In the genomic region with DNA sequence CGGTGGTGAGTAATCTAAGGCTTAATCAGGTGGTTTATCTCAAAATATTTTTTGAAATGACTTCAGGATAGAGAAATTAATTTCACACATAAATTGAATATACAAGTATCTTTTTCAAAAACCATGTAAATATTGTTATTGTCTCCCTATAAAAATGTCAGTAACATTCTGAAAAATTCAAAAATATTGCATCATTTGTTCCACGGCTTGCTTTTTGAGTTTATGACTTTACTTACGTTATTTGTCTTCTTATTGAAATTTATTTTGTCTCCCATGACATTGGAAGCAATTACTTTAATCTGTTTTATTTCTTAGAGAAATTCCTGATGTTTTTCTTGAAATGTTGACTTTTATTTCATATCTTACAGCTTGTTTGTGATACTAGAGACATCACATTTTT, we compare ENCODE assay signal across 22 cellular contexts. TPM values are rescaled to one million over a fixed set of nuclear protein-coding genes. Genes with fewer than 3 reads are reported as not detected.
DNase-seq lines count a peak whose midpoint lies in the region; ATAC-seq, FAIRE-seq and TF ChIP-seq lines count a peak whose summit lies in the region.
"Had no signal": no experiment of that assay in that cellular context is flagged by ENCODE, and none has a peak within 500 bp of the region (broad histone marks: within the 10 kb centered on the region; RNA-seq: fewer than 3 reads in every experiment).

No MANE protein-coding gene starts in this region.

- no peak overlapping the region for H3K4me2 ChIP-seq in K562 (ENCODE audit: insufficient read depth, low read length)
- H3K4me2 ChIP-seq: BLaER1, GM23338 had no signal

- no peak for DNase-seq in K562 (ENCODE audit: extremely low read depth in 1 of 4, low spot score in 3 of 4)
- peak; percentile 76 for DNase-seq in fibroblast of villous mesenchyme (ENCODE audit: low read depth)
- peak; percentile 2 for DNase-seq in left kidney (ENCODE audit: low read depth, low spot score)
- no peak for DNase-seq in osteocyte (ENCODE audit: extremely low spot score, unreplicated experiment)
- DNase-seq in 8988T, result no peak
- no peak for DNase-seq in DMS153 treated with DMSO at 0.1 percent for 48 hours (lab: John Stamatoyannopoulos, UW; ENCODE audit: unreplicated experiment)
- DNase-seq in GM19240 (ENCODE audit: insufficient read length, low spot score), result no peak
- DNase-seq: Caco-2; CD4-positive, CD25-positive, alpha-beta regulatory T cell; CD8-positive, alpha-beta T cell; DMS153; DMS79; EL; GDM1; H9 had no signal

- TF ChIP-seq CTCF in K562 (IDR thresholded peaks at IDR 0.05 in 2 of 3, conservative IDR thresholded peaks at IDR 0.05 in 1 of 3; ENCODE audit: insufficient read depth in 2 of 3, low read depth in 1 of 3, low read length in 3 of 3), result no peak
- TF ChIP-seq CTCF in fibroblast of villous mesenchyme (IDR thresholded peaks at IDR 0.05; ENCODE audit: insufficient read depth, low read depth, low read length), result no peak
- TF ChIP-seq CTCF in osteocyte (IDR thresholded peaks at IDR 0.05), result no peak

- no peaks in the 10 kb centered on the region for H3K27me3 Mint-ChIP-seq in osteocyte (ENCODE audit: unreplicated experiment)
- H3K27me3 Mint-ChIP-seq: B cell had no signal

- TF ChIP-seq RAD21 in K562 (CRISPR knock-in tag; conservative IDR thresholded peaks at IDR 0.05 in 1 of 2, IDR thresholded peaks at IDR 0.05 in 1 of 2), result no peak

- no peaks in the 10 kb centered on the region for H3K9me3 Mint-ChIP-seq in osteocyte (ENCODE audit: unreplicated experiment)
- H3K9me3 Mint-ChIP-seq: CD8-positive, alpha-beta T cell; H9 had no signal

- TF ChIP-seq POLR2A in K562 (conservative IDR thresholded peaks at IDR 0.05), result no peak

- no peak for TF ChIP-seq EP300 in K562 (IDR thresholded peaks at IDR 0.05; ENCODE audit: low read length)

- CTCF ChIA-PET in K562 (lab: Yijun Ruan, JAX; ENCODE audit: low intra/inter-chr PET ratio), result no interaction called here

- no peaks in the 10 kb centered on the region for H3K27me3 ChIP-seq in K562 (ENCODE audit: control insufficient read depth in 2 of 2, insufficient read depth in 2 of 2, low read length in 2 of 2)
- H3K27me3 ChIP-seq: BLaER1 had no signal

- POLR2A ChIA-PET in K562 (lab: Yijun Ruan, JAX), result no interaction called here

- BruUV-seq in K562 (replicated peaks; lab: Mats Ljungman, UMichigan), result no TSS peak

- FAIRE-seq in K562 (lab: Jason Lieb, UNC), result no peak
- FAIRE-seq: GM12878, GM19239 had no signal

- H3K4me1 Mint-ChIP-seq in osteocyte (ENCODE audit: unreplicated experiment), result peaks cover 12% of the 10 kb centered on the region
- H3K4me1 Mint-ChIP-seq: B cell; CD4-positive, CD25-positive, alpha-beta regulatory T cell had no signal

- ATAC-seq in K562, result no peak
- ATAC-seq: CD8-positive, alpha-beta T cell; GM12878; GM23338; HCT116 had no signal

- in situ Hi-C loops in K562 (cut with MboI), result no loop called here

- no peak overlapping the region for H3K4me3 Mint-ChIP-seq in osteocyte (ENCODE audit: unreplicated experiment)
- H3K4me3 Mint-ChIP-seq: B cell; CD4-positive, CD25-positive, alpha-beta regulatory T cell; CD8-positive, alpha-beta T cell; GM23338; H9 had no signal

- H3K9ac ChIP-seq in K562 (ENCODE audit: insufficient read depth in 1 of 2, low read depth in 2 of 2, low read length in 2 of 2), result no peak overlapping the region
- H3K9ac ChIP-seq: BLaER1 had no signal

- H3K36me3 Mint-ChIP-seq in osteocyte (ENCODE audit: unreplicated experiment), result no peaks in the 10 kb centered on the region
- H3K36me3 Mint-ChIP-seq: CD4-positive, CD25-positive, alpha-beta regulatory T cell; CD8-positive, alpha-beta T cell had no signal

- no peak overlapping the region for H2AFZ ChIP-seq in K562 (ENCODE audit: low read depth, low read length)
- H2AFZ ChIP-seq: GM23338 had no signal

- H4K20me1 ChIP-seq in K562 (replicated peaks; ENCODE audit: control insufficient read depth, insufficient read depth, low read length), result no peaks in the 10 kb centered on the region
- H4K20me1 ChIP-seq: BLaER1 had no signal

- no peaks in the 10 kb centered on the region for H3K36me3 ChIP-seq in K562 (ENCODE audit: control insufficient read depth, insufficient read depth, low read length)
- H3K36me3 ChIP-seq: BLaER1 had no signal

- no peaks in the 10 kb centered on the region for H3K4me1 ChIP-seq in K562 (replicated peaks in 1 of 2; ENCODE audit: control insufficient read depth in 2 of 2, insufficient read depth in 2 of 2, low read length in 2 of 2)
- H3K4me1 ChIP-seq: BLaER1 had no signal

- no peak overlapping the region for H3K4me3 ChIP-seq in K562
- no peak overlapping the region for H3K4me3 ChIP-seq in fibroblast of villous mesenchyme (ENCODE audit: low read depth, low read length)
- H3K4me3 ChIP-seq: BLaER1, GM12878, GM23338 had no signal

- 72% methylated on average over 3 of the region's 3 CpGs for WGBS in K562 (ENCODE audit: insufficient coverage, low coverage, missing lambda C conversion rate)

- no peaks in the 10 kb centered on the region for H3K9me1 ChIP-seq in K562 (ENCODE audit: control insufficient read depth, insufficient read depth, low read length)

- intact Hi-C loops in K562 (cut with micrococcal nuclease), result no loop called here

- H3K27ac Mint-ChIP-seq in osteocyte (ENCODE audit: unreplicated experiment), result no peak overlapping the region
- H3K27ac Mint-ChIP-seq: B cell; CD4-positive, CD25-positive, alpha-beta regulatory T cell; CD8-positive, alpha-beta T cell; GM23338; H9 had no signal

- H3K27ac ChIP-seq in K562 (ENCODE audit: extremely low read depth, low read depth, low read length), result no peak overlapping the region
- H3K27ac ChIP-seq: BLaER1, C4-2B had no signal

- no peaks in the 10 kb centered on the region for H3K9me3 ChIP-seq in K562 (replicated peaks; ENCODE audit: control insufficient read depth, insufficient read depth, low read depth, low read length)
- H3K9me3 ChIP-seq: BLaER1, Caco-2 had no signal

- no peaks in the 10 kb centered on the region for H3K79me2 ChIP-seq in K562 (ENCODE audit: control insufficient read depth, insufficient read depth, low read length)

TF ChIP-seq in K562, 482 proteins besides CTCF, POLR2A, EP300 and RAD21:
- TF ChIP-seq, protein P1, sequence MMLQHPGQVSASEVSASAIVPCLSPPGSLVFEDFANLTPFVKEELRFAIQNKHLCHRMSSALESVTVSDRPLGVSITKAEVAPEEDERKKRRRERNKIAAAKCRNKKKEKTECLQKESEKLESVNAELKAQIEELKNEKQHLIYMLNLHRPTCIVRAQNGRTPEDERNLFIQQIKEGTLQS (IDR thresholded peaks at IDR 0.05), result peak; percentile 51; the same call in 1 of the 2 replicates
- TF ChIP-seq, protein P1 (CRISPR knock-in tag; conservative IDR thresholded peaks at IDR 0.05), result no peak
- no peak for TF ChIP-seq LCOR (CRISPR knock-in tag; IDR thresholded peaks at IDR 0.05)
- no peak for TF ChIP-seq CEBPG (CRISPR knock-in tag; IDR thresholded peaks at IDR 0.05)
- peak; percentile 25 to 58; a peak in 2 of 4 replicates for TF ChIP-seq CEBPG (tag; conservative IDR thresholded peaks at IDR 0.05 in 1 of 2, IDR thresholded peaks at IDR 0.05 in 1 of 2)
- no peak for TF ChIP-seq PRDM10 (IDR thresholded peaks at IDR 0.05; ENCODE audit: partially characterized antibody)
TF ChIP-seq in K562: peak in this region for 2.

RNA-seq across cellular contexts. Expression of gene P2RY1, which starts 56.9 kb away (rescaled TPM):
- 18.7 and 47.0 TPM in 2 replicates for total RNA-seq in K562 (2011; cell fraction: chromatin; rRNA removed; ENCODE audit: low replicate concordance)
- 20.0 and 27.2 TPM in 2 replicates for total RNA-seq in K562 (2011; cell fraction: nucleolus; rRNA removed)
- total RNA-seq in K562 (2011; cell fraction: nucleoplasm; rRNA removed), result 30.1 and 34.5 TPM in 2 replicates
- 21.4 and 21.9 TPM in 2 replicates for total RNA-seq in K562 (2014; rRNA removed)
- 27.9 and 30.3 TPM in 2 replicates for total RNA-seq in K562 (2014; rRNA removed; fragmentation: Illumina TruSeq; extraction: Trizol)
- 17.5 and 18.1 TPM in 2 replicates for total RNA-seq in K562 (2015; rRNA removed; fragmentation: Illumina TruSeq; extraction: Trizol)
- total RNA-seq in K562 (2021), result 23.1 and 24.3 TPM in 2 replicates
- polyA plus RNA-seq in K562 (2011; rRNA removed), result 17.0 and 20.4 TPM in 2 replicates
- 9.4 and 13.7 TPM in 2 replicates for polyA plus RNA-seq in K562 (2011; cell fraction: cytosol; rRNA removed)
- polyA plus RNA-seq in K562 (2011; cell fraction: nucleus; rRNA removed), result 16.9 and 21.5 TPM in 2 replicates
- polyA plus RNA-seq in K562 (2012), result 10.0 and 11.2 TPM in 2 replicates
- 18.0 and 18.6 TPM in 2 replicates for polyA plus RNA-seq in K562 (2014; fragmentation: Illumina TruSeq; extraction: Trizol)
- 1 to 10 TPM; 6.0 TPM for polyA plus RNA-seq in K562 (2014; fragmentation: Nextera tagmentation; extraction: Ambion mirVana)
- 17.8 and 18.4 TPM in 2 replicates for polyA plus RNA-seq in K562 (2014; rRNA removed)
- polyA minus RNA-seq in K562 (2011; rRNA and poly(A)+ RNA removed), result 29.4 and 36.2 TPM in 2 replicates
- 18.5 and 21.0 TPM in 2 replicates for polyA minus RNA-seq in K562 (2011; cell fraction: cytosol; rRNA and poly(A)+ RNA removed)
- 22.1 and 35.8 TPM in 2 replicates for polyA minus RNA-seq in K562 (2011; cell fraction: nucleus; rRNA and poly(A)+ RNA removed)
- 0.32 and 0.43 TPM in 2 replicates for total RNA-seq in fibroblast of villous mesenchyme
- total RNA-seq in osteocyte, result 0.67 and 0.91 TPM in 2 replicates

Comparison
In these comparisons a context has a peak if more than half of its experiments do, and no peak if none do; other contexts are left out.
1. DNase-seq: peak in fibroblast of villous mesenchyme (single experiment) and left kidney (single experiment); none in K562 (0 of 4), osteocyte (single experiment), 8988T (single experiment), DMS153 treated with DMSO at 0.1 percent for 48 hours (single experiment) and GM19240 (single experiment).